1 cellular context compared by ENCODE assay signal in genomic region chr2:88754585-88755305, GRCh38.
A peak's percentile ranks its signal among the peaks of the same experiment; 100 is the strongest.
TF ChIP-seq lines count a peak whose summit lies in the region.

No MANE protein-coding gene starts in this region.

TF ChIP-seq in K562, 482 proteins besides CTCF, POLR2A, EP300 and RAD21 (continued from another document):
- TF ChIP-seq SMAD4 (CRISPR knock-in tag; conservative IDR thresholded peaks at IDR 0.05), result peak; percentile 46; the same call in 1 of the 2 replicates
- no peak for TF ChIP-seq KHSRP (IDR thresholded peaks at IDR 0.05)
- TF ChIP-seq ZZZ3 (IDR thresholded peaks at IDR 0.05), result no peak
- TF ChIP-seq CBFA2T3 (IDR thresholded peaks at IDR 0.05), result peak; percentile 32
- no peak for TF ChIP-seq GTF2A2 (tag; IDR thresholded peaks at IDR 0.05)
- 0 out of 2 replicates have a peak, but pooled peaks have one; percentile 13 for TF ChIP-seq ZEB2 (IDR thresholded peaks at IDR 0.05)
- TF ChIP-seq CTBP1 (IDR thresholded peaks at IDR 0.05; ENCODE audit: borderline replicate concordance), result no peak
- no peak for TF ChIP-seq TARDBP (IDR thresholded peaks at IDR 0.05)
- TF ChIP-seq SIN3B (IDR thresholded peaks at IDR 0.05; ENCODE audit: low read depth), result no peak
- no peak for TF ChIP-seq ZKSCAN1 (IDR thresholded peaks at IDR 0.05; ENCODE audit: low read depth, low read length)
- no peak for TF ChIP-seq HOXB6 (CRISPR knock-in tag; IDR thresholded peaks at IDR 0.05; ENCODE audit: borderline replicate concordance)
- no peak for TF ChIP-seq ZNF197 (CRISPR knock-in tag; IDR thresholded peaks at IDR 0.05; ENCODE audit: low read depth)
- no peak for TF ChIP-seq C11orf30 (IDR thresholded peaks at IDR 0.05; ENCODE audit: low read depth)
- TF ChIP-seq MAFG (tag; conservative IDR thresholded peaks at IDR 0.05), result no peak
- TF ChIP-seq HDAC2 (IDR thresholded peaks at IDR 0.05), result 0 out of 2 replicates have a peak, but pooled peaks have one; percentile 6
- TF ChIP-seq AFF4 (CRISPR knock-in tag; IDR thresholded peaks at IDR 0.05), result no peak
- no peak for TF ChIP-seq CHAMP1 (IDR thresholded peaks at IDR 0.05)
- TF ChIP-seq PHB (CRISPR knock-in tag; IDR thresholded peaks at IDR 0.05), result no peak
- no peak for TF ChIP-seq ZNF143 (CRISPR knock-in tag; IDR thresholded peaks at IDR 0.05)
- peak; percentile 2; the same call in 1 of the 2 replicates for TF ChIP-seq ATF3 (IDR thresholded peaks at IDR 0.05)
- TF ChIP-seq ATF3 (CRISPR knock-in tag; conservative IDR thresholded peaks at IDR 0.05), result no peak
- TF ChIP-seq ZC3H4 (CRISPR knock-in tag; IDR thresholded peaks at IDR 0.05; ENCODE audit: borderline replicate concordance), result no peak
- TF ChIP-seq NFXL1 (CRISPR knock-in tag; IDR thresholded peaks at IDR 0.05), result no peak
- no peak for TF ChIP-seq FOXA3 (CRISPR knock-in tag; conservative IDR thresholded peaks at IDR 0.05 in 1 of 2, IDR thresholded peaks at IDR 0.05 in 1 of 2)
- TF ChIP-seq SOX6 (IDR thresholded peaks at IDR 0.05), result peak; percentile 77
- no peak for TF ChIP-seq CEBPG (CRISPR knock-in tag; IDR thresholded peaks at IDR 0.05)
- TF ChIP-seq CEBPG (tag; conservative IDR thresholded peaks at IDR 0.05 in 1 of 2, IDR thresholded peaks at IDR 0.05 in 1 of 2), result peak in 1 of 2 experiments; percentile 6; a peak in 1 of 4 replicates
- TF ChIP-seq MAX (CRISPR knock-in tag; IDR thresholded peaks at IDR 0.05), result no peak
- no peak for TF ChIP-seq NELFE (IDR thresholded peaks at IDR 0.05; ENCODE audit: insufficient read depth, insufficient read length)
- TF ChIP-seq RBM15 (IDR thresholded peaks at IDR 0.05; ENCODE audit: insufficient read depth, low read length), result no peak
- no peak for TF ChIP-seq HBP1 (CRISPR knock-in tag; IDR thresholded peaks at IDR 0.05)
